Comparison of ENCODE assay signal across 8 cellular contexts in genomic region chr9:136700959-136701664, GRCh38. TPM values are rescaled to one million over a fixed set of nuclear protein-coding genes. Genes with fewer than 3 reads are reported as not detected.
A peak's percentile ranks its signal among the peaks of the same experiment; 100 is the strongest.
DNase-seq lines count a peak whose midpoint lies in the region; ATAC-seq lines count a peak whose summit lies in the region.

No MANE protein-coding gene starts in this region.

- in situ Hi-C loops in Caki2 (cut with HindIII; ENCODE audit: low pct_unique_long_range_greater_than_20kb, low sequenced_read_pairs), result no loop called here

- ATAC-seq in HG02759 (IDR thresholded peaks at IDR 0.05; ENCODE audit: unreplicated experiment) (peak; percentile 61), GM18517 (IDR thresholded peaks at IDR 0.05; ENCODE audit: unreplicated experiment) (no peak)

- DNase-seq in Caki2 (ENCODE audit: low read depth) (peak; percentile 72), left kidney (ENCODE audit: low read depth, low spot score) (peak; percentile 61), 8988T (no peak), NCI-H1105 (lab: John Stamatoyannopoulos, UW) (no peak), NCI-H1048 (lab: John Stamatoyannopoulos, UW) (no peak)
- DNase-seq in activated CD4-positive, alpha-beta T cell treated with anti-CD3 and anti-CD28 coated beads, Interleukin-2, amount 50 U/mL, for 4 hours, result peak; percentile 36 to 43

RNA-seq across cellular contexts. Expression of gene DIPK1B, which starts 11.3 kb away (rescaled TPM):
- total RNA-seq in Caki2 (2014; rRNA removed; shearing (Covaris generic); ENCODE audit: low replicate concordance), result 12.5 and 19.5 TPM in 2 replicates

RNA-seq across cellular contexts. Expression of gene AGPAT2, which starts 13.9 kb away (rescaled TPM):
- total RNA-seq in Caki2 (2014; rRNA removed; shearing (Covaris generic); ENCODE audit: low replicate concordance), result 92.9 and 94.5 TPM in 2 replicates

RNA-seq across cellular contexts. Expression of gene EGFL7, which starts 38.4 kb away (rescaled TPM):
- 51.4 and 58.6 TPM in 2 replicates for total RNA-seq in Caki2 (2014; rRNA removed; shearing (Covaris generic); ENCODE audit: low replicate concordance)

RNA-seq across cellular contexts. Expression of gene LCN10, which starts 41.6 kb away (rescaled TPM):
- total RNA-seq in Caki2 (2014; rRNA removed; shearing (Covaris generic); ENCODE audit: low replicate concordance), result not detected in 2 replicates

RNA-seq across cellular contexts. Expression of gene LCN6, which starts 47.2 kb away (rescaled TPM):
- not detected in 2 replicates for total RNA-seq in Caki2 (2014; rRNA removed; shearing (Covaris generic); ENCODE audit: low replicate concordance)

Comparison
In these comparisons a context has a peak if more than half of its experiments do, and no peak if none do; other contexts are left out.
1. DNase-seq: peak in Caki2 (single experiment), activated CD4-positive, alpha-beta T cell treated with anti-CD3 and anti-CD28 coated beads, Interleukin-2, amount 50 U/mL, for 4 hours (2 of 2) and left kidney (single experiment); none in 8988T (single experiment), NCI-H1105 (single experiment) and NCI-H1048 (single experiment).